14 cellular contexts compared by ENCODE assay signal in the genomic region with DNA sequence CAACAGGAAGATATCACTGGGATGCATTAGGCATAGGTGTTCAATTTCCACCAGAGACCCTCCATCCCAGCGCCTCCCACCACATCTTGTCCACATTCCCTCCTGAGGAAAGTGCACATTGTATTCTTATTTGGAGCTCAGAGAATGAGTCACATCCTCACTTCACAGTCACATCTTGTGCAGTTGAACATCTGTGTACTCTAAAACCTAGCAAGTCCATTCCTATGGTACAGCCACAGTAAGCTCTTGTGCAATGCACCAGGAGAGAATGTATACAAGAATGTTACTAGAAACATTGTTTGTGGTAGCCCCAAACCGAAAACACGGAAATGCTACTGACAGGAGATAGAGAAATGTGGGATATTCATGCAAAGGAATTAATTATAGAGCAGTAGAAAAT. TPM values are rescaled to one million over a fixed set of nuclear protein-coding genes. Genes with fewer than 3 reads are reported as not detected.
A peak's percentile ranks its signal among the peaks of the same experiment; 100 is the strongest.
DNase-seq lines count a peak whose midpoint lies in the region; ATAC-seq and TF ChIP-seq lines count a peak whose summit lies in the region.
"Had no signal": no experiment of that assay in that cellular context is flagged by ENCODE, and none has a peak within 500 bp of the region (broad histone marks: within the 10 kb centered on the region; RNA-seq: fewer than 3 reads in every experiment).

No MANE protein-coding gene starts in this region.

- no peak overlapping the region for H3K14ac ChIP-seq in IMR-90 (replicated peaks; ENCODE audit: low read depth, low read length)

- H3K18ac ChIP-seq in IMR-90 (ENCODE audit: low read depth, low read length): no peak overlapping the region; the same call in 1 of the 2 replicates

- H3K9me1 ChIP-seq in IMR-90 (ENCODE audit: insufficient read depth, low read length): peaks cover 10% of the 10 kb centered on the region

- peak overlapping the region; percentile 19; the same call in 1 of the 2 replicates for H3K4ac ChIP-seq in IMR-90 (ENCODE audit: low read depth, low read length)

- H3K4me3 Mint-ChIP-seq in endodermal cell: no peak overlapping the region

- H3K9ac ChIP-seq in IMR-90 (ENCODE audit: low read depth, low read length): no peak overlapping the region
- no peak overlapping the region for H3K9ac ChIP-seq in endodermal cell (ENCODE audit: extremely low read depth, low read length, poor library complexity, severe bottlenecking)

- no peak for TF ChIP-seq POLR2A in IMR-90 (IDR thresholded peaks at IDR 0.05; ENCODE audit: low read depth, low read length)

- intact Hi-C loops in IMR-90 (cut with micrococcal nuclease) (no loop called here), posterior vena cava (cut with DNase I) (no loop called here)

- dilution Hi-C loops in IMR-90 (cut with HindIII; ENCODE audit: low sequenced_read_pairs, unreplicated experiment): no loop called here

- H4K5ac ChIP-seq in IMR-90 (ENCODE audit: low read depth, low read length): no peak overlapping the region

- H3K9me2 ChIP-seq in hepatocyte (replicated peaks; ENCODE audit: insufficient read depth): no peaks in the 10 kb centered on the region

- CTCF ChIA-PET in IMR-90 (lab: Yijun Ruan, JAX): interaction anchor here (0.8 to 1.6 kb wide), 2 partner anchors 32 to 84 kb away, joined by 3 read pairs; a partner anchor contains a TSS
- CTCF ChIA-PET in GM10248 (lab: Yijun Ruan, JAX): interaction anchor here (0.6 to 1.1 kb wide), 2 partner anchors 8 to 136 kb away, joined by 3 read pairs; no protein-coding TSS in a partner anchor

- peak overlapping the region; percentile 78 for H2BK120ac ChIP-seq in IMR-90 (ENCODE audit: low read depth, low read length)

- H3K27ac ChIP-seq in IMR-90 (ENCODE audit: insufficient read depth, low read length): peak overlapping the region; percentile 50
- peak overlapping the region; percentile 73 for H3K27ac ChIP-seq in hepatocyte
- no peak overlapping the region for H3K27ac ChIP-seq in endodermal cell (ENCODE audit: low read depth, low read length)
- H3K27ac ChIP-seq: body of pancreas, SK-N-MC had no signal

- H3K27me3 ChIP-seq in IMR-90 (ENCODE audit: control insufficient read depth, insufficient read depth, low read length): peaks cover 11% of the 10 kb centered on the region
- H3K27me3 ChIP-seq in hepatocyte: peaks cover 14% of the 10 kb centered on the region
- H3K27me3 ChIP-seq in endodermal cell (ENCODE audit: control insufficient read depth, insufficient read depth, low read length, poor library complexity, severe bottlenecking): peaks cover 37% of the 10 kb centered on the region
- H3K27me3 ChIP-seq: body of pancreas had no signal

- no peaks in the 10 kb centered on the region for H3K9me3 Mint-ChIP-seq in endodermal cell
- H3K9me3 Mint-ChIP-seq: naive B cell had no signal

- no peak overlapping the region for H2AFZ ChIP-seq in IMR-90 (replicated peaks; ENCODE audit: low read length, poor library complexity)
- no peak overlapping the region for H2AFZ ChIP-seq in hepatocyte

- no TSS peak for BruUV-seq in IMR-90 (replicated peaks; lab: Mats Ljungman, UMichigan)

- peak overlapping the region; percentile 72 for H2BK5ac ChIP-seq in IMR-90 (ENCODE audit: low read depth, low read length, poor library complexity, severe bottlenecking)

- TF ChIP-seq CTCF in AG09319 (IDR thresholded peaks at IDR 0.05; ENCODE audit: low read depth, low read length) (no peak), IMR-90 (conservative IDR thresholded peaks at IDR 0.05; ENCODE audit: low read depth, low read length) (no peak), astrocyte of the cerebellum (IDR thresholded peaks at IDR 0.05; ENCODE audit: low read depth, low read length, missing control alignments) (no peak), hepatocyte (IDR thresholded peaks at IDR 0.05; ENCODE audit: poor library complexity) (no peak), endodermal cell (conservative IDR thresholded peaks at IDR 0.05) (no peak), GM10248 (IDR thresholded peaks at IDR 0.05; ENCODE audit: control extremely low read depth, extremely low read depth, low read depth, missing control alignments) (no peak)

- no peaks in the 10 kb centered on the region for H3K79me1 ChIP-seq in IMR-90 (ENCODE audit: low read depth in 1 of 2, low read length in 2 of 2)

- peaks cover 1% of the 10 kb centered on the region for H3K27me3 Mint-ChIP-seq in endodermal cell (ENCODE audit: insufficient read depth)

- no peak overlapping the region for H3K27ac Mint-ChIP-seq in endodermal cell

- H3K4me1 ChIP-seq in IMR-90 (ENCODE audit: control insufficient read depth, insufficient read depth, low read length) (peaks cover 22% of the 10 kb centered on the region), hepatocyte (ENCODE audit: insufficient read depth) (peaks cover 5% of the 10 kb centered on the region), endodermal cell (ENCODE audit: control insufficient read depth, insufficient read depth, low read length) (no peaks in the 10 kb centered on the region)

- peak overlapping the region; percentile 10; the same call in 1 of the 2 replicates for H4K91ac ChIP-seq in IMR-90 (ENCODE audit: insufficient read depth, low read depth, low read length)

- in situ Hi-C loops in IMR-90 (cut with MboI; ENCODE audit: low sequenced_read_pairs) (loop anchor here (5.0 kb wide), 1 partner anchor 135 kb away; no protein-coding TSS in a partner anchor), astrocyte of the cerebellum (cut with HindIII; ENCODE audit: low sequenced_read_pairs) (no loop called here)

- H3K56ac ChIP-seq in IMR-90 (ENCODE audit: extremely low read depth, insufficient read depth, low read length): peak overlapping the region; percentile 30; the same call in 1 of the 2 replicates

- ATAC-seq in IMR-90 (ENCODE audit: low read depth): peak; percentile 92
- ATAC-seq: body of pancreas had no signal

- peak overlapping the region; percentile 6; the same call in 1 of the 3 replicates for H2BK15ac ChIP-seq in IMR-90 (ENCODE audit: low read depth, low read length)

- H3K36me3 ChIP-seq in IMR-90 (ENCODE audit: control insufficient read depth, insufficient read depth, low read length): no peaks in the 10 kb centered on the region
- no peaks in the 10 kb centered on the region for H3K36me3 ChIP-seq in hepatocyte (replicated peaks; ENCODE audit: insufficient read depth, low read depth)
- no peaks in the 10 kb centered on the region for H3K36me3 ChIP-seq in endodermal cell (ENCODE audit: control insufficient read depth, insufficient read depth, low read length)

- TF ChIP-seq RAD21 in IMR-90 (IDR thresholded peaks at IDR 0.05; ENCODE audit: low read length): no peak

- peaks cover 2% of the 10 kb centered on the region; the same call in 1 of the 2 replicates for H3K9me3 ChIP-seq in IMR-90 (ENCODE audit: control insufficient read depth, insufficient read depth, low read length)
- H3K9me3 ChIP-seq in hepatocyte (ENCODE audit: low read depth): no peaks in the 10 kb centered on the region
- H3K9me3 ChIP-seq in endodermal cell (ENCODE audit: control insufficient read depth, low read length): no peaks in the 10 kb centered on the region
- H3K9me3 ChIP-seq: body of pancreas had no signal

- no peak overlapping the region for H2AK9ac ChIP-seq in IMR-90 (replicated peaks; ENCODE audit: low read depth, low read length, poor library complexity)

- H3K4me2 ChIP-seq in IMR-90 (ENCODE audit: low read depth, low read length) (peak overlapping the region; percentile 71; the same call in 1 of the 2 replicates), hepatocyte (no peak overlapping the region)

- peak overlapping the region; percentile 73 for H2AK5ac ChIP-seq in IMR-90 (ENCODE audit: low read depth, low read length)

- peaks cover 3% of the 10 kb centered on the region; the same call in 1 of the 2 replicates for H4K20me1 ChIP-seq in IMR-90 (ENCODE audit: insufficient read depth, low read length)
- H4K20me1 ChIP-seq in hepatocyte (ENCODE audit: insufficient read depth, poor library complexity, severe bottlenecking): no peaks in the 10 kb centered on the region

- peak overlapping the region in 1 of 2 experiments; percentile 77; a peak in 2 of 4 replicates for H4K8ac ChIP-seq in IMR-90 (ENCODE audit: low read depth in 2 of 2, low read length in 2 of 2)

- DNase-seq in AG09319 (ENCODE audit: extremely low read depth, low read depth): peak; percentile 54
- DNase-seq in IMR-90: peak; percentile 98
- DNase-seq in astrocyte of the cerebellum (ENCODE audit: low read depth): peak; percentile 57
- no peak for DNase-seq in hepatocyte (ENCODE audit: low spot score)
- no peak for DNase-seq in endodermal cell
- DNase-seq in posterior vena cava (ENCODE audit: low spot score): no peak
- no peak for DNase-seq in GM10248 (ENCODE audit: extremely low spot score)
- DNase-seq in NCI-H1105 (lab: John Stamatoyannopoulos, UW): no peak
- DNase-seq: body of pancreas; hypothalamus; naive B cell; stimulated activated CD4-positive, alpha-beta T cell treated with anti-CD3 and anti-CD28 coated beads, Interleukin-1b, Interleukin-23, amount 100 ng/mL, for 48 hours had no signal

- POLR2A ChIA-PET in IMR-90 (lab: Charles Lee; ENCODE audit: unreplicated experiment) (interaction anchor here (0.9 kb wide), 1 partner anchor 12 kb away, joined by 4 read pairs; no protein-coding TSS in a partner anchor), GM10248 (lab: Yijun Ruan, JAX) (no interaction called here)

- H3K23ac ChIP-seq in IMR-90 (ENCODE audit: low read depth, low read length): peak overlapping the region; percentile 26; the same call in 1 of the 2 replicates

- no peak overlapping the region for H3K4me3 ChIP-seq in IMR-90 (ENCODE audit: insufficient read depth, low read depth, low read length)
- no peak overlapping the region for H3K4me3 ChIP-seq in astrocyte of the cerebellum (ENCODE audit: low read depth, low read length)
- no peak overlapping the region for H3K4me3 ChIP-seq in hepatocyte
- no peak overlapping the region for H3K4me3 ChIP-seq in endodermal cell (ENCODE audit: low read length)
- H3K4me3 ChIP-seq: body of pancreas, SK-N-MC had no signal

- peak overlapping the region; percentile 86 for H2BK20ac ChIP-seq in IMR-90 (ENCODE audit: low read depth, low read length)

- peaks cover 18% of the 10 kb centered on the region for H3K4me1 Mint-ChIP-seq in endodermal cell

- peaks cover 6% of the 10 kb centered on the region for H3K36me3 Mint-ChIP-seq in endodermal cell (ENCODE audit: low read depth)
- H3K36me3 Mint-ChIP-seq: naive B cell had no signal

- WGBS in IMR-90 (ENCODE audit: extremely low coverage in 2 of 2, insufficient read length in 1 of 2), 2 experiments: 14% methylated on average over 3 of the region's 3 CpGs; no CpG with 5 or more reads in 1 of the 2 experiments
- 71% methylated on average over 3 of the region's 3 CpGs for WGBS in hepatocyte (ENCODE audit: low lambda C conversion rate, missing lambda C conversion rate)
- 85 to 88% methylated on average over 2 to 3 of the region's 3 CpGs for WGBS in endodermal cell (ENCODE audit: insufficient coverage in 1 of 2, insufficient read length in 1 of 2), 2 experiments

- peaks cover 30% of the 10 kb centered on the region for H3K79me2 ChIP-seq in hepatocyte

RNA-seq across cellular contexts. Expression of a gene that starts 1.6 kb away (rescaled TPM):
- total RNA-seq in IMR-90 (2012; rRNA removed) (not detected in 2 replicates), hepatocyte (10.5 and 18.1 TPM in 2 replicates), endodermal cell (10 to 100 TPM; 17.2 to 22.7 TPM), posterior vena cava (not detected)
- polyA plus RNA-seq in IMR-90 (2012; rRNA removed) (not detected in 2 replicates), hepatocyte (17.2 and 21.9 TPM in 2 replicates)
- polyA plus RNA-seq in IMR-90 (2012; cell fraction: cytosol; rRNA removed): not detected in 2 replicates
- 0.07 TPM in 1 of 2 replicates, not detected in the other for polyA plus RNA-seq in IMR-90 (2012; cell fraction: nucleus; rRNA removed; ENCODE audit: low replicate concordance)
- polyA plus RNA-seq in endodermal cell (2013, experiment 1 of 2): 3.1 TPM
- polyA plus RNA-seq in endodermal cell (2013, experiment 2 of 2): 2.4 TPM

RNA-seq across cellular contexts. Expression of a gene that starts 31.7 kb away (rescaled TPM):
- total RNA-seq in IMR-90 (2012; rRNA removed) (68.6 and 91.6 TPM in 2 replicates), hepatocyte (67.4 and 92.5 TPM in 2 replicates), endodermal cell (10 to 100 TPM; 14.3 to 21.2 TPM), posterior vena cava (10 to 100 TPM; 10.7 to 13.2 TPM)
- polyA plus RNA-seq in IMR-90 (2012; rRNA removed) (63.3 and 76.8 TPM in 2 replicates), hepatocyte (137 and 145 TPM in 2 replicates)
- 157 and 222 TPM in 2 replicates for polyA plus RNA-seq in IMR-90 (2012; cell fraction: cytosol; rRNA removed)
- 65.3 and 116 TPM in 2 replicates for polyA plus RNA-seq in IMR-90 (2012; cell fraction: nucleus; rRNA removed; ENCODE audit: low replicate concordance)
- polyA plus RNA-seq in endodermal cell (2013, experiment 1 of 2): 9.0 TPM
- 8.0 TPM for polyA plus RNA-seq in endodermal cell (2013, experiment 2 of 2)

RNA-seq across cellular contexts. Expression of a gene that starts 40.3 kb away (rescaled TPM):
- total RNA-seq in IMR-90 (2012; rRNA removed) (34.8 and 50.0 TPM in 2 replicates), hepatocyte (29.5 and 34.4 TPM in 2 replicates), endodermal cell (100 to 1,000 TPM; 103 to 120 TPM), posterior vena cava (10 to 100 TPM; 43.0 to 48.4 TPM)
- polyA plus RNA-seq in IMR-90 (2012; rRNA removed) (85.7 and 89.8 TPM in 2 replicates), hepatocyte (125 and 127 TPM in 2 replicates)
- polyA plus RNA-seq in IMR-90 (2012; cell fraction: cytosol; rRNA removed): 59.3 and 67.1 TPM in 2 replicates
- polyA plus RNA-seq in IMR-90 (2012; cell fraction: nucleus; rRNA removed; ENCODE audit: low replicate concordance): 29.0 and 47.3 TPM in 2 replicates
- 84.1 TPM for polyA plus RNA-seq in endodermal cell (2013, experiment 1 of 2)
- polyA plus RNA-seq in endodermal cell (2013, experiment 2 of 2): 80.0 TPM

RNA-seq across cellular contexts. Expression of a gene that starts 48.1 kb away (rescaled TPM):
- total RNA-seq in IMR-90 (2012; rRNA removed) (not detected in 2 replicates), hepatocyte (37.4 and 39.1 TPM in 2 replicates), endodermal cell (not detected), posterior vena cava (not detected)
- polyA plus RNA-seq in IMR-90 (2012; rRNA removed) (not detected in 2 replicates), hepatocyte (57.5 and 68.1 TPM in 2 replicates)
- not detected in 2 replicates for polyA plus RNA-seq in IMR-90 (2012; cell fraction: cytosol; rRNA removed)
- not detected in 2 replicates for polyA plus RNA-seq in IMR-90 (2012; cell fraction: nucleus; rRNA removed; ENCODE audit: low replicate concordance)
- not detected for polyA plus RNA-seq in endodermal cell (2013, experiment 1 of 2)
- not detected for polyA plus RNA-seq in endodermal cell (2013, experiment 2 of 2)
- total RNA-seq: activated CD8-positive, alpha-beta memory T cell treated with anti-CD3 and anti-CD28 coated beads for 36 hours had no signal

RNA-seq across cellular contexts. Expression of a gene that starts 50.8 kb away (rescaled TPM):
- total RNA-seq in IMR-90 (2012; rRNA removed) (11.1 and 11.7 TPM in 2 replicates), hepatocyte (21.0 and 26.0 TPM in 2 replicates), endodermal cell (10 to 100 TPM in 1 of 2 donors, 1 to 10 TPM in 1; 9.4 to 19.0 TPM), posterior vena cava (10 to 100 TPM; 41.2 to 43.7 TPM)
- polyA plus RNA-seq in IMR-90 (2012; rRNA removed) (7.3 and 8.2 TPM in 2 replicates), hepatocyte (56.0 and 60.7 TPM in 2 replicates)
- 7.3 and 9.8 TPM in 2 replicates for polyA plus RNA-seq in IMR-90 (2012; cell fraction: cytosol; rRNA removed)
- polyA plus RNA-seq in IMR-90 (2012; cell fraction: nucleus; rRNA removed; ENCODE audit: low replicate concordance): 1.8 and 6.6 TPM in 2 replicates
- 8.7 TPM for polyA plus RNA-seq in endodermal cell (2013, experiment 1 of 2)
- polyA plus RNA-seq in endodermal cell (2013, experiment 2 of 2): 7.7 TPM
- total RNA-seq: activated CD8-positive, alpha-beta memory T cell treated with anti-CD3 and anti-CD28 coated beads for 36 hours had no signal

Comparison
In these comparisons a context has a peak if more than half of its experiments do, and no peak if none do; other contexts are left out.
1. DNase-seq: peak in AG09319 (single experiment), IMR-90 (single experiment) and astrocyte of the cerebellum (single experiment); none in hepatocyte (single experiment), endodermal cell (single experiment), posterior vena cava (single experiment), GM10248 (single experiment) and NCI-H1105 (single experiment).
2. RNA of a gene that starts 1.6 kb away (total RNA-seq): 17.2 to 22.7 TPM in endodermal cell and 10.5 to 18.1 TPM in hepatocyte; not detected in IMR-90 and not detected in posterior vena cava; every median in the first group is over 10 times any median in the second.